ENCODE assay signal across 21 cellular contexts in the genomic region with DNA sequence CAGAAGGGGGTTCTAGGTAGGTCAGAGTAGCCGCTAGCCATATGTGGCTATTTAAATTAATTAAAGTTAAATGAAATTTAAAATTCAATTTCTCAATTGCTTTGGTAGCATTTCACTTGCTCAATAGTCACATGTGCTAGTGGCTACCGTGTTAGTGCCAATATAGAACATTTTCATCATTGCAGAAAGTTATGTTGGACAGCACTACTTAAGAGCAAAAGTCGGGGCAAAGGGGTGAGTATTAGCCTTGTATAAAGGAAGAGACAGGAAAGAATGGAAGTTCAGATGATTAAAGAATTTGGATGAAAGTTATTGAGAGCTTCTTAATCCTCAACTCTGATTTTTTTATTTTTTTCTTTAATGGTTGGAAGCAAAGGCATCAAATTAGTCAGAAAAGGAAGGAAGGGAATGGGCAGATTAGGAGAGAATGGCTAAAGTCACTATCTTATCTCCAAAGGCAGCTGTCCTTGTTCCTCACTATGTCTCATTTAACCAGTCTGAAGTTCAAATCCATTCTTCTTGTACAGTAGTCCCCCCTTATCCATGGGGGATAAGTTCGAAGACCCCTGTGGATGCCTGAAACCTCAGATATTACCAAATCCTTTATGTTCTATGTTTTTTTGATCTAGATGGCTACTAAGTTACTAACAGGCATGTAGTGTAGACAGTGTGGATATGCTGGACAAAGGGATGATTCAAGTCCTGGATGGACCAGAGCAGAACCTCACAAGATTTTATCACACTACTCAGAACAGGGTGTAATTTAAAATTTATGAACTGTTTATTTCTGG.
"Had no signal": no experiment of that assay in that cellular context is flagged by ENCODE, and none has a peak within 500 bp of the region (broad histone marks: within the 10 kb centered on the region; RNA-seq: fewer than 3 reads in every experiment).

No MANE protein-coding gene starts in this region.

- ATAC-seq: activated CD4-positive, alpha-beta T cell treated with anti-CD3 and anti-CD28 coated beads for 36 hours; gastroesophageal sphincter; left cardiac atrium; right cardiac atrium; upper lobe of right lung had no signal

- H3K27ac Mint-ChIP-seq: activated CD4-positive, alpha-beta T cell treated with anti-CD3 and anti-CD28 coated beads for 36 hours; memory B cell; nephron; T-helper 2 cell treated with Interferon-gamma antibody and Interleukin-4, amounts not matched to agents 5 μg/mL and 100 μg/mL, for 36 hours had no signal

- H3K27me3 Mint-ChIP-seq: activated B cell treated with CpG ODN at 0.5 μM for 24 hours; activated CD4-positive, alpha-beta T cell treated with anti-CD3 and anti-CD28 coated beads for 36 hours; brain; memory B cell; stimulated activated naive CD8-positive, alpha-beta T cell treated with anti-CD3 and anti-CD28 coated beads, Interleukin-15, Interleukin-2, amounts not matched to agents 100 ng/mL and 50 ng/mL, for 24 hours had no signal

- DNase-seq: activated B cell treated with CpG ODN at 0.5 μM for 24 hours; activated CD4-positive, alpha-beta T cell treated with anti-CD3 and anti-CD28 coated beads for 36 hours; activated CD4-positive, alpha-beta T cell treated with anti-CD3 and anti-CD28 coated beads, Interleukin-2, amount 50 U/mL, for 4 hours; activated effector memory CD4-positive, alpha-beta T cell treated with anti-CD3 and anti-CD28 coated beads, Interleukin-2, amount 50 U/mL, for 16 hours; activated naive CD4-positive, alpha-beta T cell treated with anti-CD3 and anti-CD28 coated beads, Interleukin-2, amount 50 U/mL, for 16 hours; aorta; central memory CD4-positive, alpha-beta T cell; head of caudate nucleus; islet precursor cell; left cardiac atrium; right cardiac atrium; stimulated activated CD4-positive, alpha-beta T cell treated with anti-CD3 and anti-CD28 coated beads, Interleukin-12 subunit alpha, Interleukin-12 subunit beta, amount 100 ng/mL, for 4 hours; substantia nigra; thyroid gland; upper lobe of right lung had no signal

- H3K4me1 Mint-ChIP-seq: activated B cell treated with CpG ODN at 0.5 μM for 24 hours, brain, memory B cell, nephron had no signal

- H3K4me3 Mint-ChIP-seq: activated B cell treated with CpG ODN at 0.5 μM for 24 hours; activated CD4-positive, alpha-beta T cell treated with anti-CD3 and anti-CD28 coated beads for 36 hours; brain; memory B cell; nephron; stimulated activated naive CD8-positive, alpha-beta T cell treated with anti-CD3 and anti-CD28 coated beads, Interleukin-15, Interleukin-2, amounts not matched to agents 100 ng/mL and 50 ng/mL, for 24 hours; T-helper 2 cell treated with Interferon-gamma antibody and Interleukin-4, amounts not matched to agents 5 μg/mL and 100 μg/mL, for 36 hours had no signal

- H3K9me3 Mint-ChIP-seq: activated B cell treated with CpG ODN at 0.5 μM for 24 hours; brain; memory B cell; nephron; stimulated activated naive CD8-positive, alpha-beta T cell treated with anti-CD3 and anti-CD28 coated beads, Interleukin-15, Interleukin-2, amounts not matched to agents 100 ng/mL and 50 ng/mL, for 24 hours; T-helper 2 cell treated with Interferon-gamma antibody and Interleukin-4, amounts not matched to agents 5 μg/mL and 100 μg/mL, for 36 hours had no signal
